Comparison of ENCODE assay signal across 8 cellular contexts in genomic region chr13:72839831-72840426, GRCh38. TPM values are rescaled to one million over a fixed set of nuclear protein-coding genes. Genes with fewer than 3 reads are reported as not detected.
DNase-seq lines count a peak whose midpoint lies in the region; ATAC-seq and TF ChIP-seq lines count a peak whose summit lies in the region.

No MANE protein-coding gene starts in this region.

- H3K27ac ChIP-seq in psoas muscle: no peak overlapping the region

- CTCF ChIA-PET in Caco-2 (lab: Charles Lee): interaction anchor here (0.6 to 1.0 kb wide), 6 partner anchors 166 to 297 kb away, joined by 3 to 8 read pairs (median 4); partner anchors contain the start of gene KLF5

- no peaks in the 10 kb centered on the region for H3K4me1 Mint-ChIP-seq in Caco-2 (ENCODE audit: low read depth, unreplicated experiment)

- H3K4me1 ChIP-seq in Caco-2 (no peaks in the 10 kb centered on the region; the same call in 1 of the 2 replicates), psoas muscle (no peaks in the 10 kb centered on the region)

- H3K9me3 ChIP-seq in Caco-2 (no peaks in the 10 kb centered on the region), psoas muscle (no peaks in the 10 kb centered on the region)

- no peaks in the 10 kb centered on the region for H3K36me3 Mint-ChIP-seq in Caco-2 (ENCODE audit: insufficient read depth, unreplicated experiment)

- H3K4me3 ChIP-seq in Caco-2 (ENCODE audit: low read depth, low read length) (no peak overlapping the region), fibroblast of pulmonary artery (replicated peaks; ENCODE audit: low read depth, low read length) (no peak overlapping the region), psoas muscle (no peak overlapping the region)

- 87 to 95% (median 88%) methylated on average over 1 of the region's 1 CpG for WGBS in psoas muscle, 3 donors

- H3K27me3 Mint-ChIP-seq in Caco-2 (ENCODE audit: insufficient read depth, unreplicated experiment): no peaks in the 10 kb centered on the region

- H3K4me3 Mint-ChIP-seq in Caco-2 (ENCODE audit: unreplicated experiment): no peak overlapping the region

- intact Hi-C loops in Caco-2 (cut with micrococcal nuclease; ENCODE audit: unreplicated experiment) (loop anchor here (1.0 to 10.0 kb wide), 6 partner anchors 127 to 868 kb away; no protein-coding TSS in a partner anchor), psoas muscle (cut with DNase I) (no loop called here)

- H3K36me3 ChIP-seq in Caco-2 (ENCODE audit: control insufficient read depth, insufficient read depth, low read length) (no peaks in the 10 kb centered on the region), psoas muscle (ENCODE audit: insufficient read depth in 1 of 2, low read depth in 1 of 2) (peaks cover 0 to 14% of the 10 kb centered on the region in 2 donors)

- BruUV-seq in Caco-2 (replicated peaks; lab: Mats Ljungman, UMichigan): no TSS peak

- DNase-seq in Caco-2: peak; percentile 77 to 80
- peak; percentile 2 for DNase-seq in NCI-H2196 (lab: John Stamatoyannopoulos, UW; ENCODE audit: unreplicated experiment)
- peak; percentile 20 for DNase-seq in activated T-cell treated with anti-CD3 and anti-CD28 coated beads for 24 hours (ENCODE audit: low read depth)
- DNase-seq in fibroblast of pulmonary artery (ENCODE audit: low read depth): peak; percentile 64
- DNase-seq in psoas muscle: peak in 1 of 2 donors; percentile 47
- no peak for DNase-seq in kidney glomerular epithelial cell (lab: John Stamatoyannopoulos, UW)

- POLR2A ChIA-PET in Caco-2 (lab: Charles Lee): no interaction called here

- H3K9me3 Mint-ChIP-seq in Caco-2 (ENCODE audit: unreplicated experiment): no peaks in the 10 kb centered on the region

- ATAC-seq in GM19025 (IDR thresholded peaks at IDR 0.05; ENCODE audit: low read depth, unreplicated experiment) (peak; percentile 94), HG03066 (IDR thresholded peaks at IDR 0.05; ENCODE audit: low read depth, unreplicated experiment) (peak; percentile 98), psoas muscle (peak; percentile 52 to 88 (median 73))

- H3K27me3 ChIP-seq in Caco-2 (replicated peaks; ENCODE audit: control insufficient read depth, insufficient read depth, low read length) (no peaks in the 10 kb centered on the region), psoas muscle (ENCODE audit: insufficient read depth in 3 of 3, low read length in 2 of 3) (no peaks in the 10 kb centered on the region)

- no peak overlapping the region for H3K27ac Mint-ChIP-seq in Caco-2 (ENCODE audit: unreplicated experiment)

- TF ChIP-seq CTCF in Caco-2 (IDR thresholded peaks at IDR 0.05; ENCODE audit: insufficient read depth in 1 of 2, low read depth in 1 of 2, low read length in 1 of 2, severe bottlenecking in 1 of 2, unreplicated experiment in 1 of 2): peak; percentile 89 to 90
- peak; percentile 76 for TF ChIP-seq CTCF in fibroblast of pulmonary artery (IDR thresholded peaks at IDR 0.05; ENCODE audit: low read length, missing control alignments)
- TF ChIP-seq CTCF in psoas muscle (IDR thresholded peaks at IDR 0.05): peak; percentile 56

RNA-seq across cellular contexts. Expression of gene PIBF1, which starts 58.0 kb away (rescaled TPM):
- total RNA-seq in Caco-2 (2022) (13.4 and 18.6 TPM in 2 replicates), psoas muscle (10 to 100 TPM in 2 of 4 donors, 1 to 10 TPM in 2; 6.8 to 12.8 (median 10.1) TPM)
- 1 to 10 TPM; 5.4 to 7.5 (median 6.0) TPM for polyA plus RNA-seq in psoas muscle

RNA-seq across cellular contexts. Expression of gene DIS3, which starts 58.2 kb away (rescaled TPM):
- 37.6 and 38.4 TPM in 2 replicates for total RNA-seq in Caco-2 (2022)
- 10 to 100 TPM; 13.4 to 19.7 (median 15.5) TPM for total RNA-seq in psoas muscle
- 10 to 100 TPM in 2 of 3 donors, 1 to 10 TPM in 1; 6.4 to 12.3 (median 10.8) TPM for polyA plus RNA-seq in psoas muscle
